ENCODE assay signal across 15 cellular contexts in genomic region chr5:160463227-160463626, GRCh38. TPM values are rescaled to one million over a fixed set of nuclear protein-coding genes. Genes with fewer than 3 reads are reported as not detected.
A peak's percentile ranks its signal among the peaks of the same experiment; 100 is the strongest.
DNase-seq lines count a peak whose midpoint lies in the region; TF ChIP-seq lines count a peak whose summit lies in the region.
"Had no signal": no experiment of that assay in that cellular context is flagged by ENCODE, and none has a peak within 500 bp of the region (broad histone marks: within the 10 kb centered on the region; RNA-seq: fewer than 3 reads in every experiment).

No MANE protein-coding gene starts in this region.

- peaks cover 61% of the 10 kb centered on the region for H3K4me1 Mint-ChIP-seq in activated CD4-positive, alpha-beta T cell treated with anti-CD3 and anti-CD28 coated beads, Interleukin-2, amount 10 ng/mL, durations not matched to agents 24 days and 14 days
- H3K4me1 Mint-ChIP-seq in activated naive CD8-positive, alpha-beta T cell treated with anti-CD3 and anti-CD28 coated beads for 36 hours: peaks cover 67% of the 10 kb centered on the region
- H3K4me1 Mint-ChIP-seq in mesothelial cell of epicardium: peaks cover 22% of the 10 kb centered on the region

- BruUV-seq in OCI-LY7 (replicated peaks; lab: Mats Ljungman, UMichigan): no TSS peak

- H4K91ac ChIP-seq in mesenchymal stem cell (ENCODE audit: low read length): no peak overlapping the region

- H2BK5ac ChIP-seq in mesenchymal stem cell (ENCODE audit: low read depth, low read length, poor library complexity, severe bottlenecking): no peak overlapping the region

- no peak overlapping the region; a peak in 1 of 22 replicates for H3K27ac ChIP-seq in BLaER1 treated with 17β-estradiol and CSF1 and Interleukin-3, amounts not matched to agents 10 nM and 100 nM
- H3K27ac ChIP-seq in mesenchymal stem cell (ENCODE audit: low read length, poor library complexity, severe bottlenecking) (peak overlapping the region; percentile 17), OCI-LY7 (ENCODE audit: low read depth, low read length, poor library complexity, severe bottlenecking) (no peak overlapping the region)
- H3K27ac ChIP-seq: KMS-11 had no signal

- no peaks in the 10 kb centered on the region for H3K9me2 ChIP-seq in OCI-LY7 (ENCODE audit: insufficient read depth, low read length)

- no peak overlapping the region for H2AK5ac ChIP-seq in mesenchymal stem cell (ENCODE audit: low read length, severe bottlenecking)

- H3K27me3 ChIP-seq in BLaER1 treated with 17β-estradiol and CSF1 and Interleukin-3, amounts not matched to agents 10 nM and 100 nM: no peaks in the 10 kb centered on the region; a peak in 1 of 22 replicates
- no peaks in the 10 kb centered on the region for H3K27me3 ChIP-seq in mesenchymal stem cell (ENCODE audit: control insufficient read depth in 1 of 2, insufficient read depth in 1 of 2, low read length in 2 of 2)

- POLR2A ChIA-PET in OCI-LY7 (lab: Charles Lee): interaction anchor here (0.6 to 1.9 kb wide), 5 partner anchors 11 to 1085 kb away, joined by 3 to 13 read pairs (median 5); no protein-coding TSS in a partner anchor

- no peak for DNase-seq in activated CD4-positive, alpha-beta T cell treated with anti-CD3 and anti-CD28 coated beads, Interleukin-2, amount 10 ng/mL, durations not matched to agents 24 days and 14 days
- no peak for DNase-seq in activated CD4-positive, alpha-beta T cell treated with anti-CD3 and anti-CD28 coated beads, Interleukin-2, amount 50 U/mL, for 4 hours
- DNase-seq in activated naive CD8-positive, alpha-beta T cell treated with anti-CD3 and anti-CD28 coated beads for 36 hours: no peak
- DNase-seq in mesenchymal stem cell: no peak
- no peak for DNase-seq in mesothelial cell of epicardium (ENCODE audit: low spot score in 2 of 2, unreplicated experiment in 2 of 2)
- no peak for DNase-seq in OCI-LY7 (ENCODE audit: low spot score)
- DNase-seq in NOMO-1 treated with DMSO at 0.1 percent for 48 hours (lab: John Stamatoyannopoulos, UW; ENCODE audit: unreplicated experiment): no peak
- DNase-seq: 8988T; C1 segment of cervical spinal cord; DND-41; NCI-H1436; NCI-H446 treated with DMSO at 0.1 percent for 48 hours; NK-92 treated with Interleukin-12 subunit alpha and Interleukin-12 subunit beta, amount 100 ng/mL, for 24 hours had no signal

- peaks cover under 1% of the 10 kb centered on the region; the same call in 1 of the 2 replicates for H3K79me2 ChIP-seq in OCI-LY7 (ENCODE audit: insufficient read depth, low read depth, low read length)

- H3K4me3 ChIP-seq in BLaER1 treated with 17β-estradiol and CSF1 and Interleukin-3, amounts not matched to agents 10 nM and 100 nM: no peak overlapping the region
- H3K4me3 ChIP-seq in mesenchymal stem cell (ENCODE audit: insufficient read depth in 1 of 2, low read depth in 1 of 2, low read length in 2 of 2) (no peak overlapping the region), OCI-LY7 (ENCODE audit: low read depth, low read length, poor library complexity, severe bottlenecking) (no peak overlapping the region)

- H3K79me1 ChIP-seq in mesenchymal stem cell (replicated peaks; ENCODE audit: low read length, poor library complexity, severe bottlenecking): no peaks in the 10 kb centered on the region

- H3K9me3 Mint-ChIP-seq in activated CD4-positive, alpha-beta T cell treated with anti-CD3 and anti-CD28 coated beads, Interleukin-2, amount 10 ng/mL, durations not matched to agents 24 days and 14 days: peaks cover 7% of the 10 kb centered on the region
- no peaks in the 10 kb centered on the region for H3K9me3 Mint-ChIP-seq in activated naive CD8-positive, alpha-beta T cell treated with anti-CD3 and anti-CD28 coated beads for 36 hours
- H3K9me3 Mint-ChIP-seq in mesothelial cell of epicardium: peaks cover 9% of the 10 kb centered on the region

- no peak overlapping the region for H3K9ac ChIP-seq in BLaER1 treated with 17β-estradiol and CSF1 and Interleukin-3, amounts not matched to agents 10 nM and 100 nM
- no peak overlapping the region for H3K9ac ChIP-seq in mesenchymal stem cell (ENCODE audit: low read length)
- H3K9ac ChIP-seq: KMS-11 had no signal

- no peak overlapping the region for H3K4ac ChIP-seq in mesenchymal stem cell (ENCODE audit: low read depth in 1 of 2, low read length in 2 of 2)

- H3K18ac ChIP-seq in mesenchymal stem cell (ENCODE audit: low read depth in 1 of 2, low read length in 2 of 2): no peak overlapping the region

- peaks cover 55 to 69% (median 64%) of the 10 kb centered on the region in 10 experiments for H3K4me1 ChIP-seq in BLaER1 treated with 17β-estradiol and CSF1 and Interleukin-3, amounts not matched to agents 10 nM and 100 nM
- H3K4me1 ChIP-seq in mesenchymal stem cell (ENCODE audit: control insufficient read depth, insufficient read depth, low read depth, low read length) (peaks cover 14% of the 10 kb centered on the region), OCI-LY7 (ENCODE audit: insufficient read depth, low read length, poor library complexity, severe bottlenecking) (peaks cover 44% of the 10 kb centered on the region)

- H2BK12ac ChIP-seq in mesenchymal stem cell (ENCODE audit: low read length in 2 of 2): no peak overlapping the region

- CTCF ChIA-PET in OCI-LY7 (lab: Charles Lee; ENCODE audit: unreplicated experiment): interaction anchor here (2.2 kb wide), 1 partner anchor 24 kb away, joined by 8 read pairs; no protein-coding TSS in a partner anchor

- H2BK15ac ChIP-seq in mesenchymal stem cell (ENCODE audit: low read depth, poor library complexity, severe bottlenecking): no peak overlapping the region

- peak overlapping the region; percentile 59 to 95 (median 84) for H3K4me2 ChIP-seq in BLaER1 treated with 17β-estradiol and CSF1 and Interleukin-3, amounts not matched to agents 10 nM and 100 nM
- no peak overlapping the region for H3K4me2 ChIP-seq in mesenchymal stem cell (ENCODE audit: low read length, poor library complexity, severe bottlenecking)
- H3K4me2 ChIP-seq in OCI-LY7 (ENCODE audit: low read length): no peak overlapping the region
- H3K4me2 ChIP-seq: KMS-11 had no signal

- H3K14ac ChIP-seq in mesenchymal stem cell (ENCODE audit: low read length in 2 of 2): no peak overlapping the region

- H3K4me3 Mint-ChIP-seq in activated CD4-positive, alpha-beta T cell treated with anti-CD3 and anti-CD28 coated beads, Interleukin-2, amount 10 ng/mL, durations not matched to agents 24 days and 14 days: no peak overlapping the region
- H3K4me3 Mint-ChIP-seq in activated naive CD8-positive, alpha-beta T cell treated with anti-CD3 and anti-CD28 coated beads for 36 hours: no peak overlapping the region
- H3K4me3 Mint-ChIP-seq in mesothelial cell of epicardium: no peak overlapping the region

- WGBS in mesenchymal stem cell: 85% methylated on average over 2 of the region's 4 CpGs

- no peaks in the 10 kb centered on the region for H4K20me1 ChIP-seq in BLaER1 treated with 17β-estradiol and CSF1 and Interleukin-3, amounts not matched to agents 10 nM and 100 nM
- H4K20me1 ChIP-seq in OCI-LY7 (ENCODE audit: insufficient read depth, low read length): no peaks in the 10 kb centered on the region

- no peak overlapping the region for H4K8ac ChIP-seq in mesenchymal stem cell (ENCODE audit: low read length)

- H3K27ac Mint-ChIP-seq in activated CD4-positive, alpha-beta T cell treated with anti-CD3 and anti-CD28 coated beads, Interleukin-2, amount 10 ng/mL, durations not matched to agents 24 days and 14 days: peak overlapping the region; percentile 82
- peak overlapping the region; percentile 95 for H3K27ac Mint-ChIP-seq in activated naive CD8-positive, alpha-beta T cell treated with anti-CD3 and anti-CD28 coated beads for 36 hours
- H3K27ac Mint-ChIP-seq in mesothelial cell of epicardium: no peak overlapping the region

- peaks cover 2% of the 10 kb centered on the region for H3K36me3 Mint-ChIP-seq in activated CD4-positive, alpha-beta T cell treated with anti-CD3 and anti-CD28 coated beads, Interleukin-2, amount 10 ng/mL, durations not matched to agents 24 days and 14 days (ENCODE audit: low read depth)
- H3K36me3 Mint-ChIP-seq in activated naive CD8-positive, alpha-beta T cell treated with anti-CD3 and anti-CD28 coated beads for 36 hours: peaks cover 3% of the 10 kb centered on the region
- H3K36me3 Mint-ChIP-seq in mesothelial cell of epicardium: no peaks in the 10 kb centered on the region

- no peak overlapping the region for H3K23ac ChIP-seq in mesenchymal stem cell (ENCODE audit: low read length in 2 of 2)

- no peaks in the 10 kb centered on the region for H3K36me3 ChIP-seq in BLaER1 treated with 17β-estradiol and CSF1 and Interleukin-3, amounts not matched to agents 10 nM and 100 nM
- H3K36me3 ChIP-seq in mesenchymal stem cell (ENCODE audit: control insufficient read depth in 1 of 2, insufficient read depth in 2 of 2, low read depth in 1 of 2, low read length in 2 of 2) (no peaks in the 10 kb centered on the region), OCI-LY7 (ENCODE audit: insufficient read depth, low read length) (no peaks in the 10 kb centered on the region)

- intact Hi-C loops in activated CD4-positive, alpha-beta T cell treated with anti-CD3 and anti-CD28 coated beads, Interleukin-2, amount 10 ng/mL, durations not matched to agents 24 days and 14 days (cut with micrococcal nuclease): no loop called here
- intact Hi-C loops in OCI-LY7 (cut with micrococcal nuclease; ENCODE audit: unreplicated experiment): no loop called here

- no peak overlapping the region for H2BK120ac ChIP-seq in mesenchymal stem cell (ENCODE audit: low read depth, low read length)

- H2AFZ ChIP-seq in mesenchymal stem cell (ENCODE audit: low read depth, low read length) (no peak overlapping the region), OCI-LY7 (ENCODE audit: low read length) (no peak overlapping the region)

- peaks cover 0 to 32% (median 25%) of the 10 kb centered on the region in 11 experiments; a peak in 20 of 22 replicates for H3K9me3 ChIP-seq in BLaER1 treated with 17β-estradiol and CSF1 and Interleukin-3, amounts not matched to agents 10 nM and 100 nM (replicated peaks in 1 of 11)
- H3K9me3 ChIP-seq in mesenchymal stem cell (ENCODE audit: control insufficient read depth, low read length): no peaks in the 10 kb centered on the region
- no peaks in the 10 kb centered on the region for H3K9me3 ChIP-seq in OCI-LY7 (ENCODE audit: low read length)

- no peak for TF ChIP-seq CTCF in mesothelial cell of epicardium (IDR thresholded peaks at IDR 0.05; ENCODE audit: unreplicated experiment)
- no peak for TF ChIP-seq CTCF in OCI-LY7 (conservative IDR thresholded peaks at IDR 0.05; ENCODE audit: low read length)

- no peaks in the 10 kb centered on the region for H3K27me3 Mint-ChIP-seq in activated CD4-positive, alpha-beta T cell treated with anti-CD3 and anti-CD28 coated beads, Interleukin-2, amount 10 ng/mL, durations not matched to agents 24 days and 14 days
- no peaks in the 10 kb centered on the region for H3K27me3 Mint-ChIP-seq in activated naive CD8-positive, alpha-beta T cell treated with anti-CD3 and anti-CD28 coated beads for 36 hours
- H3K27me3 Mint-ChIP-seq in mesothelial cell of epicardium (ENCODE audit: low read depth): no peaks in the 10 kb centered on the region

RNA-seq across cellular contexts. Expression of gene PTTG1, which starts 41.6 kb away (rescaled TPM):
- total RNA-seq in activated CD4-positive, alpha-beta T cell treated with anti-CD3 and anti-CD28 coated beads, Interleukin-2, amount 10 ng/mL, durations not matched to agents 24 days and 14 days: 88.9 and 94.3 TPM in 2 replicates
- 100 to 1,000 TPM; 102 to 105 TPM for total RNA-seq in activated naive CD8-positive, alpha-beta T cell treated with anti-CD3 and anti-CD28 coated beads for 36 hours
- polyA plus RNA-seq in mesenchymal stem cell (2013, experiment 1 of 2): 41.6 TPM
- 39.5 TPM for polyA plus RNA-seq in mesenchymal stem cell (2013, experiment 2 of 2)
- total RNA-seq in mesothelial cell of epicardium (42.6 to 43.3 TPM (median 42.7 TPM) in 3 replicates), OCI-LY7 (2022) (340 and 428 TPM in 2 replicates)
- total RNA-seq in OCI-LY7 (2014; rRNA removed; shearing (Covaris generic)): 420 and 480 TPM in 2 replicates

RNA-seq across cellular contexts. Expression of gene SLU7, which starts 44.3 kb away (rescaled TPM):
- 38.4 and 39.8 TPM in 2 replicates for total RNA-seq in activated CD4-positive, alpha-beta T cell treated with anti-CD3 and anti-CD28 coated beads, Interleukin-2, amount 10 ng/mL, durations not matched to agents 24 days and 14 days
- 10 to 100 TPM; 42.2 to 43.7 TPM for total RNA-seq in activated naive CD8-positive, alpha-beta T cell treated with anti-CD3 and anti-CD28 coated beads for 36 hours
- 37.6 TPM for polyA plus RNA-seq in mesenchymal stem cell (2013, experiment 1 of 2)
- 34.1 TPM for polyA plus RNA-seq in mesenchymal stem cell (2013, experiment 2 of 2)
- total RNA-seq in mesothelial cell of epicardium (35.8 to 39.0 TPM (median 36.9 TPM) in 3 replicates), OCI-LY7 (2022) (46.2 and 55.4 TPM in 2 replicates)
- total RNA-seq in OCI-LY7 (2014; rRNA removed; shearing (Covaris generic)): 32.2 and 59.7 TPM in 2 replicates

Comparison
In these comparisons a context has a peak if more than half of its experiments do, and no peak if none do; other contexts are left out.
1. H3K4me2 ChIP-seq: peak in BLaER1 treated with 17β-estradiol and CSF1 and Interleukin-3, amounts not matched to agents 10 nM and 100 nM (11 of 11); none in mesenchymal stem cell (single experiment) and OCI-LY7 (single experiment).